ENCODE assay signal across 14 cellular contexts in the genomic region with DNA sequence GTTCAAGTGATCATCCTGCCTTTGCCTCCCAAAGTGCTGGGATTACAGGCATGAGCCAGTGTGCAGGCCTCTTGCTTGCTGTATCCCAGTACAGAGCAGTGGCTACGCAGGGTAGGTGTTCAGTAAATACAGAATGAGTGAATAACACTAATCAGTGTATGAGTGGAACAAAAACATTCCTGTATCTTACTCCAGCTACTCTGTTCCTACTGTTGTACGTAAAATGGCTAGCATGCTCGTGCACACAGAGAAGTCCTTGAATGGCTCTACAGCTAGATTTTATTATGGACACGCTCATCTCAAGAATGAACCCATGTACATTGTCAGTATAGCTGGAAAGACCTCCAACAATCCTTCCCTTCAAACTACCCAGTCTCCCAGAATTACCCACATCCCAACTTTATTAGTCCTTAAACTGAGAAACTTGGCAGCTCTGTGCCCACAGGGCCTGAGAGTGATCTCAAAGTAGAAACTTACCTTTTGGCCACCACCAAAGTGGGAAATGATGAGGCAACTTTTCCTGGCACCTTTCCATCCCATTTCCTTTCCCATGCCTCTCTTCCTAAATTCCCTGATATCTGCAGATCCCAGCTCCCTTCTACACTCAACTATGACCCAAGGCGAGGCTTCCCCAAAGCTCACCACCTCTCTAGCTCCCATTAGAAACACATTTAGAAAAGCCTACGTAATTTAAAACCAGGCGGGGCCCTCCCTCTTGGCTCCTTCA.
A peak's percentile ranks its signal among the peaks of the same experiment; 100 is the strongest.
DNase-seq lines count a peak whose midpoint lies in the region; ATAC-seq and TF ChIP-seq lines count a peak whose summit lies in the region.
"Had no signal": no experiment of that assay in that cellular context is flagged by ENCODE, and none has a peak within 500 bp of the region (broad histone marks: within the 10 kb centered on the region; RNA-seq: fewer than 3 reads in every experiment).

No MANE protein-coding gene starts in this region.

- no peaks in the 10 kb centered on the region for H3K9me3 Mint-ChIP-seq in activated naive CD4-positive, alpha-beta T cell treated with anti-CD3 and anti-CD28 coated beads for 36 hours
- H3K9me3 Mint-ChIP-seq in activated naive CD4-positive, alpha-beta T cell treated with anti-CD3 and anti-CD28 coated beads, Interleukin-2, amount 50 U/mL, for 72 hours: no peaks in the 10 kb centered on the region
- no peaks in the 10 kb centered on the region for H3K9me3 Mint-ChIP-seq in WTC11
- no peaks in the 10 kb centered on the region for H3K9me3 Mint-ChIP-seq in stimulated activated effector memory CD8-positive, alpha-beta T cell treated with anti-CD3 and anti-CD28 coated beads, Interleukin-12 subunit alpha, Interleukin-12 subunit beta, amount 100 ng/mL, for 72 hours
- H3K9me3 Mint-ChIP-seq: activated T-helper 2 cell treated with anti-CD3 and anti-CD28 coated beads, Interferon-gamma antibody, Interleukin-2, Interleukin-4, amounts not matched to agents 10 μg/mL and 5 μg/mL and 100 μg/mL, durations not matched to agents 14 hours and 24 hours and 36 hours had no signal

- no peak overlapping the region for H3K18ac ChIP-seq in neuronal stem cell (ENCODE audit: low read length)

- POLR2A ChIA-PET in WTC11 (lab: Charles Lee): interaction anchor here (0.6 kb wide), 1 partner anchor 30 kb away, joined by 4 read pairs; no protein-coding TSS in a partner anchor

- no peak overlapping the region for H3K4me2 ChIP-seq in neuronal stem cell (ENCODE audit: insufficient read depth, low read length, poor library complexity, severe bottlenecking)
- H3K4me2 ChIP-seq: A549, KMS-11 had no signal

- no peak overlapping the region for H3K23ac ChIP-seq in neuronal stem cell (ENCODE audit: low read depth, low read length, poor library complexity)

- WGBS in neuronal stem cell (ENCODE audit: extremely low coverage in 2 of 2, insufficient read length in 2 of 2, insufficient replicate concordance in 1 of 2), 2 donors: no CpG with 5 or more reads among the region's 7 CpGs
- 73 to 80% methylated on average over 7 of the region's 7 CpGs for WGBS in aorta, 2 donors

- H2BK5ac ChIP-seq in neuronal stem cell (ENCODE audit: low read length): no peak overlapping the region

- no peak overlapping the region for H4K8ac ChIP-seq in neuronal stem cell (ENCODE audit: low read depth, low read length)

- H3K4me1 ChIP-seq in stomach smooth muscle (ENCODE audit: control insufficient read depth, insufficient read depth, low read length) (peaks cover 16% of the 10 kb centered on the region), neuronal stem cell (ENCODE audit: control insufficient read depth in 2 of 2, insufficient read depth in 1 of 2, low read depth in 1 of 2, low read length in 2 of 2) (peaks cover 0 to 4% of the 10 kb centered on the region in 2 donors), aorta (ENCODE audit: control insufficient read depth in 1 of 2, insufficient read depth in 2 of 2, low read length in 2 of 2) (peaks cover 4 to 10% of the 10 kb centered on the region in 2 donors)

- H2AFZ ChIP-seq in neuronal stem cell (ENCODE audit: low read length): no peak overlapping the region

- no peak overlapping the region for H2BK120ac ChIP-seq in neuronal stem cell (ENCODE audit: low read depth, low read length)

- H3K27ac ChIP-seq in stomach smooth muscle (ENCODE audit: low read length) (peak overlapping the region; percentile 50), neuronal stem cell (replicated peaks; ENCODE audit: low read length) (no peak overlapping the region), aorta (ENCODE audit: low read depth in 1 of 2, low read length in 2 of 2) (no peak overlapping the region)
- H3K27ac ChIP-seq: KMS-11 had no signal

- no peaks in the 10 kb centered on the region for H3K9me3 ChIP-seq in stomach smooth muscle (ENCODE audit: control insufficient read depth in 2 of 2, low read length in 2 of 2)
- no peaks in the 10 kb centered on the region for H3K9me3 ChIP-seq in neuronal stem cell (replicated peaks in 1 of 2; ENCODE audit: control insufficient read depth in 2 of 2, insufficient read depth in 1 of 2, low read depth in 1 of 2, low read length in 2 of 2)
- no peaks in the 10 kb centered on the region for H3K9me3 ChIP-seq in aorta (ENCODE audit: control insufficient read depth, low read length)
- H3K9me3 ChIP-seq: A549 had no signal

- H3K14ac ChIP-seq in neuronal stem cell (ENCODE audit: low read length): no peak overlapping the region

- peak overlapping the region; percentile 1 for H3K27ac Mint-ChIP-seq in activated naive CD4-positive, alpha-beta T cell treated with anti-CD3 and anti-CD28 coated beads for 36 hours
- no peak overlapping the region for H3K27ac Mint-ChIP-seq in activated naive CD4-positive, alpha-beta T cell treated with anti-CD3 and anti-CD28 coated beads, Interleukin-2, amount 50 U/mL, for 72 hours
- H3K27ac Mint-ChIP-seq in WTC11: peak overlapping the region; percentile 2; the same call in 1 of the 2 replicates
- no peak overlapping the region for H3K27ac Mint-ChIP-seq in stimulated activated effector memory CD8-positive, alpha-beta T cell treated with anti-CD3 and anti-CD28 coated beads, Interleukin-12 subunit alpha, Interleukin-12 subunit beta, amount 100 ng/mL, for 72 hours
- H3K27ac Mint-ChIP-seq: activated T-helper 2 cell treated with anti-CD3 and anti-CD28 coated beads, Interferon-gamma antibody, Interleukin-2, Interleukin-4, amounts not matched to agents 10 μg/mL and 5 μg/mL and 100 μg/mL, durations not matched to agents 14 hours and 24 hours and 36 hours had no signal

- no peak overlapping the region for H2BK12ac ChIP-seq in neuronal stem cell (ENCODE audit: low read length)

- no peaks in the 10 kb centered on the region for H3K36me3 Mint-ChIP-seq in activated naive CD4-positive, alpha-beta T cell treated with anti-CD3 and anti-CD28 coated beads for 36 hours (ENCODE audit: low read depth)
- H3K36me3 Mint-ChIP-seq in activated naive CD4-positive, alpha-beta T cell treated with anti-CD3 and anti-CD28 coated beads, Interleukin-2, amount 50 U/mL, for 72 hours: no peaks in the 10 kb centered on the region
- no peaks in the 10 kb centered on the region for H3K36me3 Mint-ChIP-seq in WTC11
- no peaks in the 10 kb centered on the region for H3K36me3 Mint-ChIP-seq in stimulated activated effector memory CD8-positive, alpha-beta T cell treated with anti-CD3 and anti-CD28 coated beads, Interleukin-12 subunit alpha, Interleukin-12 subunit beta, amount 100 ng/mL, for 72 hours

- no peaks in the 10 kb centered on the region for H3K27me3 ChIP-seq in stomach smooth muscle (ENCODE audit: control insufficient read depth in 1 of 2, insufficient read depth in 2 of 2, low read length in 2 of 2)
- no peaks in the 10 kb centered on the region for H3K27me3 ChIP-seq in neuronal stem cell (ENCODE audit: control insufficient read depth in 3 of 3, insufficient read depth in 3 of 3, low read depth in 1 of 3, low read length in 3 of 3)
- no peaks in the 10 kb centered on the region for H3K27me3 ChIP-seq in aorta (ENCODE audit: control insufficient read depth in 1 of 2, insufficient read depth in 2 of 2, low read length in 1 of 2)

- H3K4me3 ChIP-seq in stomach smooth muscle (ENCODE audit: low read length in 2 of 2) (no peak overlapping the region), neuronal stem cell (ENCODE audit: low read length in 2 of 2) (no peak overlapping the region), aorta (ENCODE audit: low read length in 2 of 2) (no peak overlapping the region)
- H3K4me3 ChIP-seq: A549 had no signal

- H3K79me1 ChIP-seq in neuronal stem cell (ENCODE audit: low read depth, low read length): peaks cover 1% of the 10 kb centered on the region

- ATAC-seq in activated naive CD4-positive, alpha-beta T cell treated with anti-CD3 and anti-CD28 coated beads, Interleukin-2, amount 50 U/mL, for 72 hours: no peak
- no peak for ATAC-seq in WTC11
- ATAC-seq in left lobe of liver: peak; percentile 78
- ATAC-seq in stimulated activated effector memory CD8-positive, alpha-beta T cell treated with anti-CD3 and anti-CD28 coated beads, Interleukin-12 subunit alpha, Interleukin-12 subunit beta, amount 100 ng/mL, for 72 hours: no peak
- no peak for ATAC-seq in aorta (ENCODE audit: low FRiP score)

- no peak for DNase-seq in activated naive CD4-positive, alpha-beta T cell treated with anti-CD3 and anti-CD28 coated beads for 36 hours
- no peak for DNase-seq in activated naive CD4-positive, alpha-beta T cell treated with anti-CD3 and anti-CD28 coated beads, Interleukin-2, amount 50 U/mL, for 72 hours (ENCODE audit: low spot score in 2 of 2)
- DNase-seq in WTC11 (ENCODE audit: low spot score) (no peak), left lobe of liver (ENCODE audit: low spot score) (peak; percentile 64), neuronal stem cell (ENCODE audit: low spot score) (no peak), aorta (no peak)
- no peak for DNase-seq in stimulated activated effector memory CD8-positive, alpha-beta T cell treated with anti-CD3 and anti-CD28 coated beads, Interleukin-12 subunit alpha, Interleukin-12 subunit beta, amount 100 ng/mL, for 72 hours (ENCODE audit: low spot score in 2 of 2)
- DNase-seq: activated CD4-positive, alpha-beta T cell treated with anti-CD3 and anti-CD28 coated beads, Interleukin-2, amount 50 U/mL, for 4 hours; GOT3; stimulated activated CD4-positive, alpha-beta T cell treated with anti-CD3 and anti-CD28 coated beads, Interleukin-4, amount 100 ng/mL, for 24 hours had no signal

- no peaks in the 10 kb centered on the region for H3K27me3 Mint-ChIP-seq in activated naive CD4-positive, alpha-beta T cell treated with anti-CD3 and anti-CD28 coated beads for 36 hours (ENCODE audit: low read depth)
- no peaks in the 10 kb centered on the region for H3K27me3 Mint-ChIP-seq in WTC11 (ENCODE audit: low read depth)

- no peak overlapping the region for H3K4ac ChIP-seq in neuronal stem cell (ENCODE audit: low read length)

- H3K36me3 ChIP-seq in stomach smooth muscle (ENCODE audit: control insufficient read depth in 2 of 2, insufficient read depth in 2 of 2, low read length in 2 of 2) (no peaks in the 10 kb centered on the region), neuronal stem cell (replicated peaks in 1 of 2; ENCODE audit: control insufficient read depth in 2 of 2, insufficient read depth in 2 of 2, low read length in 2 of 2) (no peaks in the 10 kb centered on the region), aorta (ENCODE audit: control insufficient read depth in 1 of 2, insufficient read depth in 2 of 2, low read length in 1 of 2) (no peaks in the 10 kb centered on the region)

- H2AK5ac ChIP-seq in neuronal stem cell (ENCODE audit: low read depth, low read length): no peak overlapping the region

- no peak overlapping the region for H2BK15ac ChIP-seq in neuronal stem cell (ENCODE audit: low read length)

- CTCF ChIA-PET in activated naive CD4-positive, alpha-beta T cell treated with anti-CD3 and anti-CD28 coated beads for 36 hours (lab: Charles Lee): interaction anchor here (0.6 to 1.5 kb wide), 6 partner anchors 9 to 370 kb away, joined by 3 to 5 read pairs (median 3); no protein-coding TSS in a partner anchor
- CTCF ChIA-PET in WTC11 (lab: Charles Lee): no interaction called here

- no peak overlapping the region for H3K4me3 Mint-ChIP-seq in activated naive CD4-positive, alpha-beta T cell treated with anti-CD3 and anti-CD28 coated beads for 36 hours
- H3K4me3 Mint-ChIP-seq in WTC11: no peak overlapping the region
- H3K4me3 Mint-ChIP-seq in stimulated activated effector memory CD8-positive, alpha-beta T cell treated with anti-CD3 and anti-CD28 coated beads, Interleukin-12 subunit alpha, Interleukin-12 subunit beta, amount 100 ng/mL, for 72 hours: no peak overlapping the region

- H4K91ac ChIP-seq in neuronal stem cell (ENCODE audit: low read depth, low read length, poor library complexity): no peak overlapping the region

- no peak overlapping the region for H3K9ac ChIP-seq in stomach smooth muscle (ENCODE audit: low read length in 2 of 2)
- no peak overlapping the region for H3K9ac ChIP-seq in neuronal stem cell (ENCODE audit: low read depth, low read length, poor library complexity)
- H3K9ac ChIP-seq: KMS-11 had no signal

- peaks cover 73% of the 10 kb centered on the region for H3K4me1 Mint-ChIP-seq in activated naive CD4-positive, alpha-beta T cell treated with anti-CD3 and anti-CD28 coated beads for 36 hours (ENCODE audit: low read depth)
- H3K4me1 Mint-ChIP-seq in WTC11: peaks cover 50% of the 10 kb centered on the region
- H3K4me1 Mint-ChIP-seq in stimulated activated effector memory CD8-positive, alpha-beta T cell treated with anti-CD3 and anti-CD28 coated beads, Interleukin-12 subunit alpha, Interleukin-12 subunit beta, amount 100 ng/mL, for 72 hours: peaks cover 33% of the 10 kb centered on the region

- no peak for TF ChIP-seq CTCF in WTC11 (IDR thresholded peaks at IDR 0.05)

- intact Hi-C loops in activated naive CD4-positive, alpha-beta T cell treated with anti-CD3 and anti-CD28 coated beads for 36 hours (cut with micrococcal nuclease): no loop called here
- intact Hi-C loops in aorta (cut with DNase I): loop anchor here (5.0 to 10.0 kb wide), 2 partner anchors 271 to 757 kb away; a partner anchor contains a TSS

Comparison
In these comparisons a context has a peak if more than half of its experiments do, and no peak if none do; other contexts are left out.
1. H3K27ac Mint-ChIP-seq: peak in activated naive CD4-positive, alpha-beta T cell treated with anti-CD3 and anti-CD28 coated beads for 36 hours (single experiment) and WTC11 (single experiment); none in activated naive CD4-positive, alpha-beta T cell treated with anti-CD3 and anti-CD28 coated beads, Interleukin-2, amount 50 U/mL, for 72 hours (0 of 2) and stimulated activated effector memory CD8-positive, alpha-beta T cell treated with anti-CD3 and anti-CD28 coated beads, Interleukin-12 subunit alpha, Interleukin-12 subunit beta, amount 100 ng/mL, for 72 hours (single experiment).